Comparison of ENCODE assay signal across 28 cellular contexts in genomic region chr14:40058916-40059897, GRCh38.
DNase-seq lines count a peak whose midpoint lies in the region; ATAC-seq and TF ChIP-seq lines count a peak whose summit lies in the region.
"Had no signal": no experiment of that assay in that cellular context is flagged by ENCODE, and none has a peak within 500 bp of the region (broad histone marks: within the 10 kb centered on the region; RNA-seq: fewer than 3 reads in every experiment).

No MANE protein-coding gene starts in this region.

- DNase-seq in Caki2 (ENCODE audit: low read depth) (peak; percentile 71), NB4 (ENCODE audit: low read depth) (peak; percentile 2), glomerular visceral epithelial cell (ENCODE audit: extremely low spot score) (peak; percentile 2), mucosa of descending colon (no peak), NCI-H446 (lab: John Stamatoyannopoulos, UW) (no peak), NCI-H524 (lab: John Stamatoyannopoulos, UW) (no peak), KG1 (lab: John Stamatoyannopoulos, UW) (no peak)
- DNase-seq: activated CD8-positive, alpha-beta T cell treated with anti-CD3 and anti-CD28 coated beads, Interleukin-2, amount 10 ng/mL, durations not matched to agents 7 days and 5 days; activated naive CD4-positive, alpha-beta T cell treated with anti-CD3 and anti-CD28 coated beads, Interleukin-2, amount 10 ng/mL, durations not matched to agents 7 days and 5 days; adrenal gland; AML-193; CD4-positive, CD25-positive, alpha-beta regulatory T cell; central memory CD4-positive, alpha-beta T cell; esophagus squamous epithelium; NCI-H1092; NCI-H187 treated with DMSO at 0.1 percent for 48 hours; NCI-H526; posterior cingulate gyrus; right lobe of liver; Right ventricle myocardium superior; stimulated activated CD4-positive, alpha-beta T cell treated with anti-CD3 and anti-CD28 coated beads, Interleukin-12 subunit alpha, Interleukin-12 subunit beta, amount 100 ng/mL, for 4 hours; stimulated activated CD4-positive, alpha-beta T cell treated with anti-CD3 and anti-CD28 coated beads, Interleukin-2, amount 100 ng/mL, for 48 hours; stimulated activated naive CD8-positive, alpha-beta T cell treated with anti-CD3 and anti-CD28 coated beads, Interleukin-15, amount 100 ng/mL, for 72 hours had no signal

- H3K4me1 ChIP-seq in mucosa of descending colon (ENCODE audit: low read depth): no peaks in the 10 kb centered on the region
- H3K4me1 ChIP-seq: A549, adrenal gland, esophagus squamous epithelium, right lobe of liver had no signal

- TF ChIP-seq CTCF in NB4 (IDR thresholded peaks at IDR 0.05; ENCODE audit: low read depth, low read length): no peak
- no peak for TF ChIP-seq CTCF in mucosa of descending colon (IDR thresholded peaks at IDR 0.05)

- no peaks in the 10 kb centered on the region for H3K9me3 ChIP-seq in mucosa of descending colon
- H3K9me3 ChIP-seq: A549, adrenal gland, esophagus squamous epithelium, neutrophil, right lobe of liver had no signal

- intact Hi-C loops in mucosa of descending colon (cut with DNase I, micrococcal nuclease): no loop called here

- H3K4me3 ChIP-seq in NB4 (ENCODE audit: low read depth, low read length) (no peak overlapping the region), mucosa of descending colon (no peak overlapping the region)
- H3K4me3 ChIP-seq: A549, adrenal gland, esophagus squamous epithelium, right lobe of liver had no signal

- peak; percentile 82 for ATAC-seq in mucosa of descending colon
- ATAC-seq in HG03280 (IDR thresholded peaks at IDR 0.05; ENCODE audit: unreplicated experiment): no peak
- ATAC-seq: A549; activated CD8-positive, alpha-beta T cell treated with anti-CD3 and anti-CD28 coated beads, Interleukin-2, amount 10 ng/mL, durations not matched to agents 7 days and 5 days; activated T-helper 17 cell treated with anti-CD3 and anti-CD28 coated beads, Interleukin-2, amount 50 U/mL, for 72 hours; left lobe of liver; right lobe of liver; stimulated activated naive CD8-positive, alpha-beta T cell treated with anti-CD3 and anti-CD28 coated beads, Interleukin-15, amount 100 ng/mL, for 72 hours had no signal

- no peak for TF ChIP-seq POLR2A in NB4 (IDR thresholded peaks at IDR 0.05; ENCODE audit: extremely low read depth, insufficient read length)

- no peaks in the 10 kb centered on the region for H3K36me3 ChIP-seq in mucosa of descending colon (ENCODE audit: low read depth)
- H3K36me3 ChIP-seq: adrenal gland, esophagus squamous epithelium, neutrophil, right lobe of liver had no signal

- in situ Hi-C loops in Caki2 (cut with HindIII; ENCODE audit: low pct_unique_long_range_greater_than_20kb, low sequenced_read_pairs): no loop called here

Comparison
In these comparisons a context has a peak if more than half of its experiments do, and no peak if none do; other contexts are left out.
1. DNase-seq: peak in Caki2 (single experiment), NB4 (single experiment) and glomerular visceral epithelial cell (single experiment); none in mucosa of descending colon (0 of 3), NCI-H446 (0 of 2), NCI-H524 (0 of 2) and KG1 (single experiment).